ENCODE assay signal across 8 cellular contexts in the genomic region with DNA sequence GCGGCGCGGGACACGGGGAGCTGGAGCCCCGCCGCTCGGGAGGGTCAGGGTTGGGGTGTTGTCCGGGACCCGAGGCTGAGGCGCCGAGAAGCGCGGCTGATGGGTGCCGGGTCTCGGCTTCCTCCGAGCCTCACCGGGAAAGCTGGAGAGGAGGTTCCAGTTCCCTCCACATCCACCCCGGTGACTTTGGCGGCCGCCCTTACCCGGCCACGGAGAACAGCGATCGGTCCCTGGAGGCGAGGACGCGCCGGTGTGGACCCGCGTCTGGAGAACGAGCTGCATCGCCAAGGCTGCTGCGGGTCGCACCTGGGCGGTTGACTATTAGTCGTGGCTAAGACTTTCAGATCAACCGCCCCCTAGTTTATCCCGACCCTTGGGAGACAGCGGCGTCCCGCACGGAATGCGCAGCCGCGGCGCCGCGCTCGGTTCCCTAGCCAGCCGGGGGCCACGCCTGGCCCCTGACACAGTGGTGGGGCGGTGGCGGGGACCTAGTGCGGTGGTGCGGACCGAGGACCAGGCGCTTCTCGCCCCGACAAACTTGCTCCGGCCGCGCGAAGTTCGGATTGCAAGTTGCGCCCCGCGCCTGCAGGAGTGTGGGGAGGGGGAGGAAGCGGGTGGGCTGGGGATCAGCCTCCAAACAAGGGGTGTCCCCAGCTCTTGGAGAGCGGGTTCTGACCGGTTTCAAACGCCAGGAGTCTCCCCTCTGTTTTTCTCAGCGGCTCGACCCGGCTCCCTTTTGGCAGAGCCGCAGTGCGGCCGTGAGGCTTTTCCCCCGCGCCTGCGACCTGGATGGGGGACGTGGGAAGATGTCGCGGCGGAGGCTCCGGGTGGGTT. TPM values are rescaled to one million over a fixed set of nuclear protein-coding genes. Genes with fewer than 3 reads are reported as not detected.
DNase-seq lines count a peak whose midpoint lies in the region; ATAC-seq and TF ChIP-seq lines count a peak whose summit lies in the region.

No MANE protein-coding gene starts in this region.

- DNase-seq in AG04449 (ENCODE audit: low read depth, low spot score) (no peak), GM13976 (ENCODE audit: low spot score) (peak; percentile 67), PC-9 (peak in 1 of 2 experiments; percentile 53), cerebellum (ENCODE audit: low spot score) (peak; percentile 46), left colon (peak in 1 of 2 donors; percentile 68)
- DNase-seq in stimulated activated CD8-positive, alpha-beta memory T cell treated with anti-CD3 and anti-CD28 coated beads, Interleukin-4, amount 100 ng/mL, for 48 hours = peak; percentile 39

- CTCF ChIA-PET in AG04449 (lab: Yijun Ruan, JAX) = interaction anchor here (1.1 to 2.2 kb wide), 2 partner anchors 190 to 192 kb away, joined by 3 to 4 read pairs; no protein-coding TSS in a partner anchor
- CTCF ChIA-PET in PC-9 (lab: Charles Lee) = interaction anchor here (0.7 to 1.2 kb wide), 3 partner anchors 27 to 86 kb away, joined by 3 to 6 read pairs (median 3); no protein-coding TSS in a partner anchor

- H3K4me2 ChIP-seq in PC-9 = peak overlapping the region; percentile 98

- no peak for TF ChIP-seq CTCF in AG04449 (IDR thresholded peaks at IDR 0.05; ENCODE audit: insufficient read depth, low read length, missing control alignments)
- no peak for TF ChIP-seq CTCF in GM13976 (IDR thresholded peaks at IDR 0.05; ENCODE audit: borderline replicate concordance, control extremely low read depth, extremely low read depth, insufficient read depth, missing control alignments)
- TF ChIP-seq CTCF in PC-9 (conservative IDR thresholded peaks at IDR 0.05) = no peak

- POLR2A ChIA-PET in AG04449 (lab: Yijun Ruan, JAX) = interaction anchor here (0.6 to 1.1 kb wide), 3 partner anchors 36 to 190 kb away, joined by 3 to 5 read pairs (median 3); a partner anchor contains a TSS
- POLR2A ChIA-PET in PC-9 (lab: Charles Lee; ENCODE audit: unreplicated experiment) = interaction anchor here (1.3 kb wide), 1 partner anchor 37 kb away, joined by 5 read pairs; no protein-coding TSS in a partner anchor

- ATAC-seq in left colon = peak; percentile 50
- no peak for ATAC-seq in GM21619 (IDR thresholded peaks at IDR 0.05; ENCODE audit: unreplicated experiment)
- no peak for ATAC-seq in GM18520 (IDR thresholded peaks at IDR 0.05; ENCODE audit: unreplicated experiment)

- no peaks in the 10 kb centered on the region for H3K27me3 ChIP-seq in PC-9 (ENCODE audit: insufficient read depth, low read depth)

- H3F3A ChIP-seq in PC-9 (ENCODE audit: insufficient read depth, low read depth) = peaks cover 11% of the 10 kb centered on the region; the same call in 1 of the 2 replicates

- 0 out of 2 replicates have a peak, but pooled peaks cover 3% of the 10 kb centered on the region for H3K79me2 ChIP-seq in PC-9 (ENCODE audit: low read depth)

- in situ Hi-C loops in GM13976 (cut with MboI; ENCODE audit: low sequenced_read_pairs, unreplicated experiment) = no loop called here

- H3K36me3 ChIP-seq in PC-9 (ENCODE audit: low read depth) = no peaks in the 10 kb centered on the region

- no peaks in the 10 kb centered on the region for H3K9me2 ChIP-seq in PC-9 (ENCODE audit: insufficient read depth)

- intact Hi-C loops in PC-9 (cut with micrococcal nuclease; ENCODE audit: unreplicated experiment) = loop anchor here (1.0 to 5.0 kb wide), 3 partner anchors 34 to 61 kb away; no protein-coding TSS in a partner anchor
- intact Hi-C loops in left colon (cut with DNase I, micrococcal nuclease) = no loop called here

- TSS peak; percentile 9 for BruUV-seq in PC-9 (replicated peaks; lab: Mats Ljungman, UMichigan)

- peaks cover 4% of the 10 kb centered on the region; the same call in 1 of the 2 replicates for H3K4me1 ChIP-seq in PC-9 (replicated peaks; ENCODE audit: insufficient read depth)

- H3K4me3 ChIP-seq in AG04449 (ENCODE audit: low read depth, low read length) (peak overlapping the region; percentile 58), PC-9 (peak overlapping the region; percentile 80)

- H3K9me3 ChIP-seq in PC-9 (ENCODE audit: insufficient read depth, low read depth) = no peaks in the 10 kb centered on the region

- H4K20me1 ChIP-seq in PC-9 (ENCODE audit: insufficient read depth) = no peaks in the 10 kb centered on the region

- H2AFZ ChIP-seq in PC-9 = peak overlapping the region; percentile 85

- H3K27ac ChIP-seq in PC-9 = no peak overlapping the region

RNA-seq across cellular contexts. Expression of a gene that starts 0.5 kb away (rescaled TPM):
- total RNA-seq in PC-9 (2021) = 16.8 and 17.4 TPM in 2 replicates
- total RNA-seq in cerebellum = 4.0 TPM
- total RNA-seq in left colon = 10 to 100 TPM; 14.9 to 15.2 TPM
